8 cellular contexts compared by ENCODE assay signal in genomic region chr11:72724851-72725730, GRCh38. TPM values are rescaled to one million over a fixed set of nuclear protein-coding genes. Genes with fewer than 3 reads are reported as not detected.
DNase-seq lines count a peak whose midpoint lies in the region; ATAC-seq and TF ChIP-seq lines count a peak whose summit lies in the region.

No MANE protein-coding gene starts in this region.

- peak; percentile 87 for DNase-seq in DMS153 treated with DMSO at 0.1 percent for 48 hours (lab: John Stamatoyannopoulos, UW; ENCODE audit: unreplicated experiment)
- DNase-seq in LoVo (ENCODE audit: low spot score), result peak; percentile 65
- peak; percentile 77 for DNase-seq in RPMI8226
- peak; percentile 70 for DNase-seq in activated T-helper 1 cell treated with anti-CD3 and anti-CD28 coated beads, Interleukin-12 subunit alpha, Interleukin-12 subunit beta, Interleukin-2, Interleukin-4 antibody, amounts not matched to agents 30 ng/mL and 10 ng/mL and 1 ng/mL, durations not matched to agents 14 hours and 24 hours and 36 hours (ENCODE audit: low spot score)
- peak; percentile 84 for DNase-seq in fibroblast of mammary gland (ENCODE audit: low read depth)
- peak in 37 of 49 donors; percentile 18 to 81 (median 58) for DNase-seq in substantia nigra (lab: John Stamatoyannopoulos, UW)

- no peaks in the 10 kb centered on the region for H3K9me3 ChIP-seq in neutrophil

- peak overlapping the region; percentile 78 for H3K27ac Mint-ChIP-seq in activated T-helper 1 cell treated with anti-CD3 and anti-CD28 coated beads, Interleukin-12 subunit alpha, Interleukin-12 subunit beta, Interleukin-2, Interleukin-4 antibody, amounts not matched to agents 30 ng/mL and 10 ng/mL and 1 ng/mL, durations not matched to agents 14 hours and 24 hours and 36 hours

- H3K27ac ChIP-seq in neutrophil, result peak overlapping the region; percentile 99
- peak overlapping the region; percentile 74 for H3K27ac ChIP-seq in substantia nigra (ENCODE audit: low read depth, low read length, poor library complexity, severe bottlenecking)

- H3K4me1 Mint-ChIP-seq in activated T-helper 1 cell treated with anti-CD3 and anti-CD28 coated beads, Interleukin-12 subunit alpha, Interleukin-12 subunit beta, Interleukin-2, Interleukin-4 antibody, amounts not matched to agents 30 ng/mL and 10 ng/mL and 1 ng/mL, durations not matched to agents 14 hours and 24 hours and 36 hours (ENCODE audit: low read depth), result peaks cover 57% of the 10 kb centered on the region

- intact Hi-C loops in activated T-helper 1 cell treated with anti-CD3 and anti-CD28 coated beads, Interleukin-12 subunit alpha, Interleukin-12 subunit beta, Interleukin-2, Interleukin-4 antibody, amounts not matched to agents 30 ng/mL and 10 ng/mL and 1 ng/mL, durations not matched to agents 14 hours and 24 hours and 36 hours (cut with micrococcal nuclease), result loop anchor here (1.0 to 10.0 kb wide), 5 partner anchors 68 to 520 kb away; no protein-coding TSS in a partner anchor

- no peak overlapping the region for H3K4me3 Mint-ChIP-seq in activated T-helper 1 cell treated with anti-CD3 and anti-CD28 coated beads, Interleukin-12 subunit alpha, Interleukin-12 subunit beta, Interleukin-2, Interleukin-4 antibody, amounts not matched to agents 30 ng/mL and 10 ng/mL and 1 ng/mL, durations not matched to agents 14 hours and 24 hours and 36 hours

- peaks cover 96 to 100% of the 10 kb centered on the region in 2 experiments for H3K4me1 ChIP-seq in neutrophil (ENCODE audit: control insufficient read depth in 1 of 2, insufficient read depth in 1 of 2, low read depth in 1 of 2, low read length in 1 of 2)

- H3K27me3 ChIP-seq in neutrophil, result no peaks in the 10 kb centered on the region

- no peaks in the 10 kb centered on the region for H3K9me3 Mint-ChIP-seq in activated T-helper 1 cell treated with anti-CD3 and anti-CD28 coated beads, Interleukin-12 subunit alpha, Interleukin-12 subunit beta, Interleukin-2, Interleukin-4 antibody, amounts not matched to agents 30 ng/mL and 10 ng/mL and 1 ng/mL, durations not matched to agents 14 hours and 24 hours and 36 hours

- TF ChIP-seq CTCF in fibroblast of mammary gland (conservative IDR thresholded peaks at IDR 0.05; ENCODE audit: control insufficient read depth, insufficient read depth, low read depth, low read length) (peak; percentile 96), neutrophil (IDR thresholded peaks at IDR 0.05) (peak; percentile 88)

- peaks cover 18% of the 10 kb centered on the region for H3K36me3 Mint-ChIP-seq in activated T-helper 1 cell treated with anti-CD3 and anti-CD28 coated beads, Interleukin-12 subunit alpha, Interleukin-12 subunit beta, Interleukin-2, Interleukin-4 antibody, amounts not matched to agents 30 ng/mL and 10 ng/mL and 1 ng/mL, durations not matched to agents 14 hours and 24 hours and 36 hours (ENCODE audit: low read depth)

- H3K4me3 ChIP-seq in fibroblast of mammary gland (ENCODE audit: control insufficient read depth, low read depth, low read length), result no peak overlapping the region
- H3K4me3 ChIP-seq in neutrophil (ENCODE audit: low read depth in 1 of 2, low read length in 1 of 2), result peak overlapping the region; percentile 29 to 36

- ATAC-seq in HG03139 (IDR thresholded peaks at IDR 0.05; ENCODE audit: unreplicated experiment), result no peak

- H3K36me3 ChIP-seq in neutrophil, result peaks cover 90% of the 10 kb centered on the region

- H3K27me3 Mint-ChIP-seq in activated T-helper 1 cell treated with anti-CD3 and anti-CD28 coated beads, Interleukin-12 subunit alpha, Interleukin-12 subunit beta, Interleukin-2, Interleukin-4 antibody, amounts not matched to agents 30 ng/mL and 10 ng/mL and 1 ng/mL, durations not matched to agents 14 hours and 24 hours and 36 hours (ENCODE audit: insufficient read depth), result no peaks in the 10 kb centered on the region

RNA-seq across cellular contexts. Expression of gene ARAP1, which starts 27.1 kb away (rescaled TPM):
- total RNA-seq in activated T-helper 1 cell treated with anti-CD3 and anti-CD28 coated beads, Interleukin-12 subunit alpha, Interleukin-12 subunit beta, Interleukin-2, Interleukin-4 antibody, amounts not matched to agents 30 ng/mL and 10 ng/mL and 1 ng/mL, durations not matched to agents 14 hours and 24 hours and 36 hours, result 78.8 and 88.6 TPM in 2 replicates

RNA-seq across cellular contexts. Expression of gene PDE2A, which starts 50.9 kb away (rescaled TPM):
- total RNA-seq in activated T-helper 1 cell treated with anti-CD3 and anti-CD28 coated beads, Interleukin-12 subunit alpha, Interleukin-12 subunit beta, Interleukin-2, Interleukin-4 antibody, amounts not matched to agents 30 ng/mL and 10 ng/mL and 1 ng/mL, durations not matched to agents 14 hours and 24 hours and 36 hours, result 0.57 and 0.64 TPM in 2 replicates
